Comparison of ENCODE assay signal across 10 cellular contexts in the genomic region with DNA sequence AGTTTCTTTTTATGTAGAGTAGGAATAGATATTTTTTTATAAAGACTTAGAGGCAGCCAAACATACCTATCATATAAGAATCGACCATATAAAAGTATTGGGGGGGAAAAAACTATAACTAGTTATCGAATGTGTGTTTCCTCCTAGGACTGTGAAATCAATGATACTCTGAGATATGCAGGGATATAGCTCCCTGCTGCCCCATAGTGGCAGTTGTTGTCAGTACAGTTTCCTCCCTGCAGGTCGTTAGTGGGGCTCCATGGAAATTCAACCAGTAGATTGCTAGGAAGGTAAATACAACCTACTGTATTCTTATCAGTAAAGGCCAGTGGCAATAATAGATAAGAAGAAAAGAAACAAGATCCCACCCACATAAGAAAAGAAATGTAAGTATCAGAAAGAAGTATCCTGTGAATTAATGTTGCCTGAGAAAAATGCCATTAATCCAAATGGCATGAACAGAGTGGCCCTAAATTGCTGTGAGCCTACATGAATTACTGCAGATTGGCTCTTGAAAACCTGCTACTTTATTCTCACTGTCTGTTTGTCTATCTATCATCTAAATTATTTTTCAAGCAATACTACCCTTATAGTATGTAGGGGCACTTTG.
A peak's percentile ranks its signal among the peaks of the same experiment; 100 is the strongest.
DNase-seq lines count a peak whose midpoint lies in the region; ATAC-seq and TF ChIP-seq lines count a peak whose summit lies in the region.
"Had no signal": no experiment of that assay in that cellular context is flagged by ENCODE, and none has a peak within 500 bp of the region (broad histone marks: within the 10 kb centered on the region; RNA-seq: fewer than 3 reads in every experiment).

No MANE protein-coding gene starts in this region.

- H3K27ac Mint-ChIP-seq in CD14-positive monocyte = no peak overlapping the region
- H3K27ac Mint-ChIP-seq in activated T-cell treated with anti-CD3 and anti-CD28 coated beads, Interleukin-2, amount 50 U/mL, for 24 hours = no peak overlapping the region
- no peak overlapping the region for H3K27ac Mint-ChIP-seq in stimulated activated naive CD8-positive, alpha-beta T cell treated with anti-CD3 and anti-CD28 coated beads, Interleukin-15, amount 100 ng/mL, for 72 hours
- H3K27ac Mint-ChIP-seq: T-cell had no signal

- no peaks in the 10 kb centered on the region for H3K4me1 Mint-ChIP-seq in CD14-positive monocyte
- H3K4me1 Mint-ChIP-seq in activated T-cell treated with anti-CD3 and anti-CD28 coated beads, Interleukin-2, amount 50 U/mL, for 24 hours (ENCODE audit: low read depth) = no peaks in the 10 kb centered on the region
- no peaks in the 10 kb centered on the region for H3K4me1 Mint-ChIP-seq in stimulated activated naive CD8-positive, alpha-beta T cell treated with anti-CD3 and anti-CD28 coated beads, Interleukin-15, amount 100 ng/mL, for 72 hours
- H3K4me1 Mint-ChIP-seq: T-cell had no signal

- DNase-seq in CD14-positive monocyte (ENCODE audit: low spot score) = no peak
- peak; percentile 49 for DNase-seq in NCI-H146 treated with DMSO at 0.1 percent for 48 hours (lab: John Stamatoyannopoulos, UW; ENCODE audit: unreplicated experiment)
- peak; percentile 37 for DNase-seq in activated T-cell treated with anti-CD3 and anti-CD28 coated beads, Interleukin-2, amount 50 U/mL, for 24 hours
- peak; percentile 22 for DNase-seq in hepatic stellate cell (ENCODE audit: low spot score)
- DNase-seq in stimulated activated naive CD8-positive, alpha-beta T cell treated with anti-CD3 and anti-CD28 coated beads, Interleukin-15, amount 100 ng/mL, for 72 hours = peak; percentile 14 to 21
- no peak for DNase-seq in NK-92 treated with Interleukin-12 subunit alpha and Interleukin-12 subunit beta, amount 100 ng/mL, for 24 hours (lab: John Stamatoyannopoulos, UW)

- intact Hi-C loops in CD14-positive monocyte (cut with micrococcal nuclease) = loop anchor here (5.0 to 10.0 kb wide), 2 partner anchors 458 to 1110 kb away; no protein-coding TSS in a partner anchor

- H3K4me3 Mint-ChIP-seq in CD14-positive monocyte = no peak overlapping the region
- no peak overlapping the region for H3K4me3 Mint-ChIP-seq in activated T-cell treated with anti-CD3 and anti-CD28 coated beads, Interleukin-2, amount 50 U/mL, for 24 hours
- H3K4me3 Mint-ChIP-seq in stimulated activated naive CD8-positive, alpha-beta T cell treated with anti-CD3 and anti-CD28 coated beads, Interleukin-15, amount 100 ng/mL, for 72 hours = no peak overlapping the region
- H3K4me3 Mint-ChIP-seq: T-cell had no signal

- peak; percentile 85 for ATAC-seq in GM18517 (IDR thresholded peaks at IDR 0.05; ENCODE audit: unreplicated experiment)
- ATAC-seq in HG02870 (IDR thresholded peaks at IDR 0.05; ENCODE audit: unreplicated experiment) = peak; percentile 70
- ATAC-seq in stimulated activated naive CD8-positive, alpha-beta T cell treated with anti-CD3 and anti-CD28 coated beads, Interleukin-15, amount 100 ng/mL, for 72 hours = peak; percentile 63
- ATAC-seq: right cardiac atrium, T-cell had no signal

- peak; percentile 79 for TF ChIP-seq CTCF in CD14-positive monocyte (IDR thresholded peaks at IDR 0.05)

- H3K36me3 Mint-ChIP-seq in CD14-positive monocyte = no peaks in the 10 kb centered on the region
- no peaks in the 10 kb centered on the region for H3K36me3 Mint-ChIP-seq in activated T-cell treated with anti-CD3 and anti-CD28 coated beads, Interleukin-2, amount 50 U/mL, for 24 hours (ENCODE audit: low read depth)
- H3K36me3 Mint-ChIP-seq: T-cell had no signal

- H3K27me3 Mint-ChIP-seq in CD14-positive monocyte (ENCODE audit: low read depth in 3 of 3) = peaks cover 2 to 8% (median 5%) of the 10 kb centered on the region in 3 donors
- H3K27me3 Mint-ChIP-seq in activated T-cell treated with anti-CD3 and anti-CD28 coated beads, Interleukin-2, amount 50 U/mL, for 24 hours = no peaks in the 10 kb centered on the region
- peaks cover 13% of the 10 kb centered on the region for H3K27me3 Mint-ChIP-seq in stimulated activated naive CD8-positive, alpha-beta T cell treated with anti-CD3 and anti-CD28 coated beads, Interleukin-15, amount 100 ng/mL, for 72 hours

- peaks cover 0 to 3% (median 0%) of the 10 kb centered on the region in 7 donors for H3K9me3 Mint-ChIP-seq in CD14-positive monocyte
- no peaks in the 10 kb centered on the region for H3K9me3 Mint-ChIP-seq in activated T-cell treated with anti-CD3 and anti-CD28 coated beads, Interleukin-2, amount 50 U/mL, for 24 hours
- peaks cover 3 to 7% of the 10 kb centered on the region in 2 donors for H3K9me3 Mint-ChIP-seq in stimulated activated naive CD8-positive, alpha-beta T cell treated with anti-CD3 and anti-CD28 coated beads, Interleukin-15, amount 100 ng/mL, for 72 hours

Comparison
In these comparisons a context has a peak if more than half of its experiments do, and no peak if none do; other contexts are left out.
1. DNase-seq: peak in NCI-H146 treated with DMSO at 0.1 percent for 48 hours (single experiment), activated T-cell treated with anti-CD3 and anti-CD28 coated beads, Interleukin-2, amount 50 U/mL, for 24 hours (single experiment), hepatic stellate cell (single experiment) and stimulated activated naive CD8-positive, alpha-beta T cell treated with anti-CD3 and anti-CD28 coated beads, Interleukin-15, amount 100 ng/mL, for 72 hours (2 of 2); none in CD14-positive monocyte (single experiment) and NK-92 treated with Interleukin-12 subunit alpha and Interleukin-12 subunit beta, amount 100 ng/mL, for 24 hours (single experiment).
2. Peak in every context shown above with its lines, with median percentiles within 50 percentile points of each other: ATAC-seq.